Comparison of ENCODE assay signal across 10 cellular contexts in genomic region chr12:123267335-123267920, GRCh38. TPM values are rescaled to one million over a fixed set of nuclear protein-coding genes. Genes with fewer than 3 reads are reported as not detected.
DNase-seq lines count a peak whose midpoint lies in the region; ATAC-seq and TF ChIP-seq lines count a peak whose summit lies in the region.
"Had no signal": no experiment of that assay in that cellular context is flagged by ENCODE, and none has a peak within 500 bp of the region (broad histone marks: within the 10 kb centered on the region; RNA-seq: fewer than 3 reads in every experiment).

No MANE protein-coding gene starts in this region.

- no peak for DNase-seq in activated naive CD4-positive, alpha-beta T cell treated with anti-CD3 and anti-CD28 coated beads, Interleukin-2, amount 10 ng/mL, durations not matched to agents 7 days and 5 days
- DNase-seq in activated naive CD4-positive, alpha-beta T cell (lab: John Stamatoyannopoulos, UW): no peak
- DNase-seq in chondrocyte (ENCODE audit: low spot score): peak; percentile 26
- DNase-seq in type B pancreatic cell (ENCODE audit: extremely low spot score, unreplicated experiment): no peak
- DNase-seq in occipital lobe (lab: John Stamatoyannopoulos, UW): no peak
- no peak for DNase-seq in OCI-M2 (lab: John Stamatoyannopoulos, UW; ENCODE audit: unreplicated experiment)
- DNase-seq: NCI-H345; stimulated activated CD4-positive, alpha-beta T cell treated with anti-CD3 and anti-CD28 coated beads, Interleukin-4, amount 100 ng/mL, for 4 hours had no signal

- H3K4me1 Mint-ChIP-seq in activated naive CD4-positive, alpha-beta T cell treated with anti-CD3 and anti-CD28 coated beads, Interleukin-2, amount 10 ng/mL, durations not matched to agents 7 days and 5 days: peaks cover 31% of the 10 kb centered on the region
- H3K4me1 Mint-ChIP-seq in chondrocyte (ENCODE audit: low read depth) (peaks cover 31% of the 10 kb centered on the region), nephron (peaks cover 33% of the 10 kb centered on the region), type B pancreatic cell (ENCODE audit: unreplicated experiment) (peaks cover 10% of the 10 kb centered on the region)

- H3K4me3 Mint-ChIP-seq in activated naive CD4-positive, alpha-beta T cell treated with anti-CD3 and anti-CD28 coated beads, Interleukin-2, amount 10 ng/mL, durations not matched to agents 7 days and 5 days: no peak overlapping the region
- H3K4me3 Mint-ChIP-seq in chondrocyte (ENCODE audit: unreplicated experiment): no peak overlapping the region
- peak overlapping the region; percentile 35 to 98 (median 94) for H3K4me3 Mint-ChIP-seq in nephron
- H3K4me3 Mint-ChIP-seq in type B pancreatic cell: peak overlapping the region; percentile 76

- H3K27me3 Mint-ChIP-seq in activated naive CD4-positive, alpha-beta T cell treated with anti-CD3 and anti-CD28 coated beads, Interleukin-2, amount 10 ng/mL, durations not matched to agents 7 days and 5 days: peaks cover 19% of the 10 kb centered on the region
- H3K27me3 Mint-ChIP-seq in chondrocyte (ENCODE audit: low read depth) (no peaks in the 10 kb centered on the region), nephron (ENCODE audit: low read depth) (no peaks in the 10 kb centered on the region), type B pancreatic cell (no peaks in the 10 kb centered on the region)

- H3K36me3 Mint-ChIP-seq in activated naive CD4-positive, alpha-beta T cell treated with anti-CD3 and anti-CD28 coated beads, Interleukin-2, amount 10 ng/mL, durations not matched to agents 7 days and 5 days: peaks cover 3% of the 10 kb centered on the region
- H3K36me3 Mint-ChIP-seq in chondrocyte (ENCODE audit: low read depth) (peaks cover 12% of the 10 kb centered on the region), nephron (ENCODE audit: low read depth) (peaks cover 35% of the 10 kb centered on the region), type B pancreatic cell (peaks cover 20% of the 10 kb centered on the region)

- TF ChIP-seq CTCF in chondrocyte (IDR thresholded peaks at IDR 0.05) (no peak), nephron (IDR thresholded peaks at IDR 0.05; ENCODE audit: unreplicated experiment in 3 of 3) (no peak), type B pancreatic cell (conservative IDR thresholded peaks at IDR 0.05) (no peak)

- peak overlapping the region; percentile 5 for H3K27ac Mint-ChIP-seq in activated naive CD4-positive, alpha-beta T cell treated with anti-CD3 and anti-CD28 coated beads, Interleukin-2, amount 10 ng/mL, durations not matched to agents 7 days and 5 days
- H3K27ac Mint-ChIP-seq in chondrocyte (ENCODE audit: unreplicated experiment) (peak overlapping the region; percentile 63), nephron (peak overlapping the region; percentile 95 to 97 (median 97)), type B pancreatic cell (peak overlapping the region; percentile 80)

- no peaks in the 10 kb centered on the region for H3K9me3 Mint-ChIP-seq in activated naive CD4-positive, alpha-beta T cell treated with anti-CD3 and anti-CD28 coated beads, Interleukin-2, amount 10 ng/mL, durations not matched to agents 7 days and 5 days
- H3K9me3 Mint-ChIP-seq in chondrocyte (ENCODE audit: low read depth) (no peaks in the 10 kb centered on the region), nephron (no peaks in the 10 kb centered on the region), type B pancreatic cell (no peaks in the 10 kb centered on the region)

- ATAC-seq in GM18867 (IDR thresholded peaks at IDR 0.05; ENCODE audit: unreplicated experiment): no peak

- CTCF ChIA-PET in activated naive CD4-positive, alpha-beta T cell treated with anti-CD3 and anti-CD28 coated beads, Interleukin-2, amount 10 ng/mL, durations not matched to agents 7 days and 5 days (lab: Charles Lee): interaction anchor here (0.6 to 1.6 kb wide), 5 partner anchors 10 to 315 kb away, joined by 3 to 7 read pairs (median 3); no protein-coding TSS in a partner anchor

RNA-seq across cellular contexts. Expression of gene CDK2AP1, which starts 4.2 kb away (rescaled TPM):
- total RNA-seq in chondrocyte (263 to 301 TPM (median 280 TPM) in 3 replicates), type B pancreatic cell (ENCODE audit: low replicate concordance) (70.7 and 128 TPM in 2 replicates), occipital lobe (75.0 TPM)

RNA-seq across cellular contexts. Expression of gene MTRFR, which starts 34.2 kb away (rescaled TPM):
- total RNA-seq in chondrocyte: 11.5 to 14.4 TPM (median 12.2 TPM) in 3 replicates
- total RNA-seq in type B pancreatic cell (ENCODE audit: low replicate concordance): 13.9 and 17.2 TPM in 2 replicates
- 13.9 TPM for total RNA-seq in occipital lobe

RNA-seq across cellular contexts. Expression of gene MPHOSPH9, which starts 34.5 kb away (rescaled TPM):
- total RNA-seq in chondrocyte (24.9 to 35.5 TPM (median 27.2 TPM) in 3 replicates), type B pancreatic cell (ENCODE audit: low replicate concordance) (15.1 and 52.3 TPM in 2 replicates), occipital lobe (101 TPM)

Comparison
In these comparisons a context has a peak if more than half of its experiments do, and no peak if none do; other contexts are left out.
1. H3K27ac Mint-ChIP-seq: peak in every context shown above with its lines; median percentile 97 in nephron; 80 in type B pancreatic cell; 63 in chondrocyte; 5 in activated naive CD4-positive, alpha-beta T cell treated with anti-CD3 and anti-CD28 coated beads, Interleukin-2, amount 10 ng/mL, durations not matched to agents 7 days and 5 days.
2. H3K4me3 Mint-ChIP-seq: peak in nephron (3 of 3) and type B pancreatic cell (single experiment); none in activated naive CD4-positive, alpha-beta T cell treated with anti-CD3 and anti-CD28 coated beads, Interleukin-2, amount 10 ng/mL, durations not matched to agents 7 days and 5 days (single experiment) and chondrocyte (single experiment).